In the genomic region with DNA sequence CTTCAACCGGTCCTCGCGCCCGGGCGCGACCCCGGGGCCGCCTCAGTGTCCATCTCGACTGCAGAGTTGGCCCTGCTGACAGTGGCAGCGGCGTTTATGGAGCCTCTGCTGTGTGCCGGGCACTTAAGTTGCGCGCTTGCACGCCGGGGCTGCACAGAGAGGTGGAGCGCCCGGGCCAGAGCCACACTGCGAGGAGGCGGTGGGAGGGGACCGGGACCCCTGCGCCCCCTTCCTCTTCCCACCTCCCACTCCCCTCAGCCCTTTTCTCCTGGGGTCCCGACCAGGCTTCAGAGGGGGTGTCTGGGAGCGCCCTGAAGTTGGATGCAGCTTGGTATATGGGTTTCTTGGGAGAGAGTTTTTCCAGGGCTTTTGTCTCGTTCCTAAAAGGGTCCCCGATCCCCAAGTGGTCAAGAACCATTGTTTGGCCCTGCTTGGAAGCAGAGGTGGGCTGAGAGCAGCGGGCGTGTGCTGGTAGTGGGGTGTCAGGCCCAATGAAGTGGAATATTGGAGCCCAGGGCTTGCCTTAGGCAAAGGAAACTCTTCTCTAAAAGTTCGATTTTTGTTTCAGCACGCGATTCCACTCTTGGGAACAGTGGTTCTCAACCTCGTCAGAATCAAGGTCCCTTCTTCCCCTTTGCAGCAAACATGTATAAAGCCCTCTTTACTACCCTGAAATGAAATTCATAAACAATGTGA, we compare ENCODE assay signal across 7 cellular contexts. TPM values are rescaled to one million over a fixed set of nuclear protein-coding genes. Genes with fewer than 3 reads are reported as not detected.
DNase-seq lines count a peak whose midpoint lies in the region; ATAC-seq, FAIRE-seq and TF ChIP-seq lines count a peak whose summit lies in the region.

No MANE protein-coding gene starts in this region.

- ATAC-seq in natural killer cell treated with Interleukin-12 subunit alpha and Interleukin-12 subunit beta and Interleukin-15 and Interleukin-18, amount 100 ng/mL, for 72 hours: no peak
- no peak for ATAC-seq in HG02678 (IDR thresholded peaks at IDR 0.05; ENCODE audit: unreplicated experiment)

- no peak for TF ChIP-seq CTCF in GM12865 (IDR thresholded peaks at IDR 0.05; ENCODE audit: insufficient read depth, low read depth, low read length, missing control alignments)
- no peak for TF ChIP-seq CTCF in Peyer's patch (IDR thresholded peaks at IDR 0.05)
- TF ChIP-seq CTCF in endothelial cell (IDR thresholded peaks at IDR 0.05; ENCODE audit: unreplicated experiment): no peak

- H3K27ac ChIP-seq in Peyer's patch: peak overlapping the region; percentile 81 to 93 (median 86)

- H3K4me3 ChIP-seq in GM12865 (ENCODE audit: low read depth, low read length) (peak overlapping the region; percentile 76), Peyer's patch (peak overlapping the region; percentile 58 to 99 (median 95))

- no peaks in the 10 kb centered on the region for H3K36me3 ChIP-seq in Peyer's patch

- H3K4me1 ChIP-seq in Peyer's patch: peaks cover 0 to 6% (median 4%) of the 10 kb centered on the region in 4 donors

- H3K9me3 ChIP-seq in Peyer's patch: no peaks in the 10 kb centered on the region

- H3K27me3 ChIP-seq in Peyer's patch: no peaks in the 10 kb centered on the region

- FAIRE-seq in H54 (lab: Jason Lieb, UNC): no peak

- TF ChIP-seq POLR2A in H54 (IDR thresholded peaks at IDR 0.05; ENCODE audit: low read depth, low read length) (no peak), Peyer's patch (IDR thresholded peaks at IDR 0.05) (no peak)

- H3K9me3 Mint-ChIP-seq in endothelial cell (ENCODE audit: unreplicated experiment): no peaks in the 10 kb centered on the region
- no peaks in the 10 kb centered on the region for H3K9me3 Mint-ChIP-seq in natural killer cell treated with Interleukin-12 subunit alpha and Interleukin-12 subunit beta and Interleukin-15 and Interleukin-18, amount 100 ng/mL, for 72 hours

- H3K27me3 Mint-ChIP-seq in endothelial cell (ENCODE audit: unreplicated experiment): peaks cover 6% of the 10 kb centered on the region
- no peaks in the 10 kb centered on the region for H3K27me3 Mint-ChIP-seq in natural killer cell treated with Interleukin-12 subunit alpha and Interleukin-12 subunit beta and Interleukin-15 and Interleukin-18, amount 100 ng/mL, for 72 hours

- peaks cover 16% of the 10 kb centered on the region for H3K4me1 Mint-ChIP-seq in endothelial cell (ENCODE audit: unreplicated experiment)
- peaks cover 8% of the 10 kb centered on the region in 2 donors for H3K4me1 Mint-ChIP-seq in natural killer cell treated with Interleukin-12 subunit alpha and Interleukin-12 subunit beta and Interleukin-15 and Interleukin-18, amount 100 ng/mL, for 72 hours (ENCODE audit: low read depth in 2 of 2)

- no peaks in the 10 kb centered on the region for H3K36me3 Mint-ChIP-seq in endothelial cell (ENCODE audit: low read depth, unreplicated experiment)
- H3K36me3 Mint-ChIP-seq in natural killer cell treated with Interleukin-12 subunit alpha and Interleukin-12 subunit beta and Interleukin-15 and Interleukin-18, amount 100 ng/mL, for 72 hours: no peaks in the 10 kb centered on the region

- peak overlapping the region; percentile 94 for H3K4me3 Mint-ChIP-seq in endothelial cell (ENCODE audit: unreplicated experiment)
- peak overlapping the region; percentile 75 for H3K4me3 Mint-ChIP-seq in natural killer cell treated with Interleukin-12 subunit alpha and Interleukin-12 subunit beta and Interleukin-15 and Interleukin-18, amount 100 ng/mL, for 72 hours

- DNase-seq in GM12865 (ENCODE audit: low read depth) (peak; percentile 43), H54 (ENCODE audit: insufficient read length, low spot score) (peak; percentile 37), Peyer's patch (no peak), endothelial cell (ENCODE audit: low spot score) (no peak), NCI-H510A (lab: John Stamatoyannopoulos, UW) (no peak)
- no peak for DNase-seq in natural killer cell treated with Interleukin-12 subunit alpha and Interleukin-12 subunit beta and Interleukin-15 and Interleukin-18, amount 100 ng/mL, for 72 hours (ENCODE audit: low spot score)

- H3K27ac Mint-ChIP-seq in endothelial cell (ENCODE audit: unreplicated experiment): peak overlapping the region; percentile 63
- H3K27ac Mint-ChIP-seq in natural killer cell treated with Interleukin-12 subunit alpha and Interleukin-12 subunit beta and Interleukin-15 and Interleukin-18, amount 100 ng/mL, for 72 hours: peak overlapping the region; percentile 43 to 65

RNA-seq across cellular contexts. Expression of a gene that starts 0.6 kb away (rescaled TPM):
- total RNA-seq in Peyer's patch (100 to 1,000 TPM in 1 of 4 donors, 10 to 100 TPM in 3; 42.2 to 136 (median 68.7) TPM), endothelial cell (ENCODE audit: unreplicated experiment) (51.3 TPM)
- total RNA-seq in natural killer cell treated with Interleukin-12 subunit alpha and Interleukin-12 subunit beta and Interleukin-15 and Interleukin-18, amount 100 ng/mL, for 72 hours: 10 to 100 TPM; 10.0 to 20.4 TPM

Comparison
In these comparisons a context has a peak if more than half of its experiments do, and no peak if none do; other contexts are left out.
1. DNase-seq: peak in GM12865 (single experiment) and H54 (single experiment); none in Peyer's patch (0 of 3), endothelial cell (single experiment), natural killer cell treated with Interleukin-12 subunit alpha and Interleukin-12 subunit beta and Interleukin-15 and Interleukin-18, amount 100 ng/mL, for 72 hours (single experiment) and NCI-H510A (single experiment).